Comparison of ENCODE assay signal across 8 cellular contexts in genomic region chr4:176793060-176793605, GRCh38. TPM values are rescaled to one million over a fixed set of nuclear protein-coding genes. Genes with fewer than 3 reads are reported as not detected.
DNase-seq lines count a peak whose midpoint lies in the region; ATAC-seq and TF ChIP-seq lines count a peak whose summit lies in the region.

No MANE protein-coding gene starts in this region.

- H3K36me3 ChIP-seq in spleen, result no peaks in the 10 kb centered on the region

- TF ChIP-seq POLR2A in spleen (IDR thresholded peaks at IDR 0.05), result no peak

- 10 to 26% (median 13%) methylated on average over 9 to 24 of the region's 24 CpGs for WGBS in spleen, 5 donors

- H3K9me3 Mint-ChIP-seq in HFFc6, result peaks cover 20% of the 10 kb centered on the region
- H3K9me3 Mint-ChIP-seq in activated T-helper 17 cell treated with anti-CD3 and anti-CD28 coated beads, Interleukin-2, amount 50 U/mL, for 72 hours, result no peaks in the 10 kb centered on the region

- H3K27ac Mint-ChIP-seq in HFFc6, result peak overlapping the region; percentile 94
- no peak overlapping the region for H3K27ac Mint-ChIP-seq in activated T-helper 17 cell treated with anti-CD3 and anti-CD28 coated beads, Interleukin-2, amount 50 U/mL, for 72 hours

- H3K27me3 Mint-ChIP-seq in HFFc6 (ENCODE audit: insufficient read depth), result peaks cover 19% of the 10 kb centered on the region
- peaks cover 36% of the 10 kb centered on the region for H3K27me3 Mint-ChIP-seq in activated T-helper 17 cell treated with anti-CD3 and anti-CD28 coated beads, Interleukin-2, amount 50 U/mL, for 72 hours

- intact Hi-C loops in spleen (cut with DNase I; ENCODE audit: low total_unique reads) (no loop called here), sciatic nerve (cut with DNase I) (no loop called here)

- TF ChIP-seq CTCF in HFFc6 (IDR thresholded peaks at IDR 0.05) (no peak), spleen (IDR thresholded peaks at IDR 0.05 in 8 of 11, conservative IDR thresholded peaks at IDR 0.05 in 3 of 11) (peak in 1 of 11 experiments; percentile 5)

- no peak for ATAC-seq in activated T-helper 17 cell treated with anti-CD3 and anti-CD28 coated beads, Interleukin-2, amount 50 U/mL, for 72 hours (replicated peaks)
- ATAC-seq in sciatic nerve, result no peak
- ATAC-seq in HG03095 (IDR thresholded peaks at IDR 0.05; ENCODE audit: unreplicated experiment), result no peak

- H3K4me1 Mint-ChIP-seq in HFFc6 (ENCODE audit: low read depth), result peaks cover 65% of the 10 kb centered on the region
- H3K4me1 Mint-ChIP-seq in activated T-helper 17 cell treated with anti-CD3 and anti-CD28 coated beads, Interleukin-2, amount 50 U/mL, for 72 hours, result no peaks in the 10 kb centered on the region

- H3K27ac ChIP-seq in spleen, result peak overlapping the region in 3 of 8 donors; percentile 26 to 57 (median 34)

- peaks cover 52% of the 10 kb centered on the region for H3K36me3 Mint-ChIP-seq in HFFc6 (ENCODE audit: low read depth)
- no peaks in the 10 kb centered on the region for H3K36me3 Mint-ChIP-seq in activated T-helper 17 cell treated with anti-CD3 and anti-CD28 coated beads, Interleukin-2, amount 50 U/mL, for 72 hours (ENCODE audit: low read depth)

- peaks cover 0 to 42% (median 17%) of the 10 kb centered on the region in 7 donors for H3K27me3 ChIP-seq in spleen (replicated peaks in 1 of 7)

- peaks cover 0 to 16% (median 12%) of the 10 kb centered on the region in 6 donors for H3K4me1 ChIP-seq in spleen

- DNase-seq in HFFc6 (no peak), spleen (no peak), sciatic nerve (ENCODE audit: low spot score) (no peak), NCI-H1417 treated with DMSO at 0.1 percent for 48 hours (lab: John Stamatoyannopoulos, UW) (no peak), GM19238 (ENCODE audit: insufficient read length, low spot score) (no peak)

- no peaks in the 10 kb centered on the region for H3K9me3 ChIP-seq in spleen

- H3K4me3 ChIP-seq in iPS-11a (ENCODE audit: low read depth, low read length) (peak overlapping the region; percentile 31), spleen (peak overlapping the region in 6 of 8 donors; percentile 13 to 73 (median 54))

- H3K4me3 Mint-ChIP-seq in HFFc6, result peak overlapping the region; percentile 86
- H3K4me3 Mint-ChIP-seq in activated T-helper 17 cell treated with anti-CD3 and anti-CD28 coated beads, Interleukin-2, amount 50 U/mL, for 72 hours, result peak overlapping the region; percentile 31

RNA-seq across cellular contexts. Expression of gene VEGFC, which starts 0.4 kb away (rescaled TPM):
- total RNA-seq in HFFc6 (2021; fragmentation: NEBNext Ultra II Directional; extraction: Animal tissue kit (Norgen Biotek cat#: 25700)), result 100 to 1,000 TPM; 323 to 374 (median 351) TPM
- not detected for total RNA-seq in activated T-helper 17 cell treated with anti-CD3 and anti-CD28 coated beads, Interleukin-2, amount 50 U/mL, for 72 hours
- total RNA-seq in spleen (10 to 100 TPM in 2 of 7 donors, 1 to 10 TPM in 5; 3.3 to 11.6 (median 6.7) TPM), sciatic nerve (17.0 TPM)
- polyA plus RNA-seq in spleen, result 1 to 10 TPM; 3.8 to 4.4 (median 4.0) TPM

Comparison
In these comparisons a context has a peak if more than half of its experiments do, and no peak if none do; other contexts are left out.
1. RNA of gene VEGFC, which starts 0.4 kb away (total RNA-seq): 323 to 374 TPM in HFFc6; 17.0 TPM in sciatic nerve (single experiment), 3.3 to 11.6 TPM in spleen and not detected in activated T-helper 17 cell treated with anti-CD3 and anti-CD28 coated beads, Interleukin-2, amount 50 U/mL, for 72 hours; every median in the first group is over 10 times any median in the second.